ENCODE assay signal across 17 cellular contexts in the genomic region with DNA sequence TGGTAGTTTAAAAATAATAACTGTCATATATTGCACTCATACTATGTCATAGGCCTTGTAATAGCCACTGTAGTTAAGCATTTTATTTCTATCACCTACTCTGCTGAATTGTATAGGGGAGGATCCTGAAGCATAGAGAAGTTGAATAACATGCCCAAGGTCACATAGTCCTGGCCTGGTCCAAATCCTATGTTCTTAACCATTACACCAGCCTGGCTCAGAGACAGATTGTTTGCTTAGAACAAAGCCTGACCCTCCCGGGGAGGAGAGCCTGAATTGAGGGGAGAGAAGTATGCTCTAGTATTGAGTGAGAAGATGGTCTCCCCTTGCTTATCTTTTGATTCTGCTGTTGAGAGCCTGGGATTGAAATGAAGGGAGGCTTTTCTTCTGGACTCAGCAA. TPM values are rescaled to one million over a fixed set of nuclear protein-coding genes. Genes with fewer than 3 reads are reported as not detected.
A peak's percentile ranks its signal among the peaks of the same experiment; 100 is the strongest.
DNase-seq lines count a peak whose midpoint lies in the region; ATAC-seq and TF ChIP-seq lines count a peak whose summit lies in the region.
"Had no signal": no experiment of that assay in that cellular context is flagged by ENCODE, and none has a peak within 500 bp of the region (broad histone marks: within the 10 kb centered on the region; RNA-seq: fewer than 3 reads in every experiment).

No MANE protein-coding gene starts in this region.

- no peaks in the 10 kb centered on the region for H3K27me3 ChIP-seq in PC-3 (ENCODE audit: low read length)
- no peaks in the 10 kb centered on the region for H3K27me3 ChIP-seq in BE2C
- H3K27me3 ChIP-seq: uterus had no signal

- H3K79me2 ChIP-seq in PC-3 (ENCODE audit: low read length), result peaks cover 34% of the 10 kb centered on the region

- H3K36me3 Mint-ChIP-seq in stimulated activated naive CD8-positive, alpha-beta T cell treated with anti-CD3 and anti-CD28 coated beads, Interleukin-15, Interleukin-2, amounts not matched to agents 100 ng/mL and 50 ng/mL, for 24 hours (ENCODE audit: low read depth), result peaks cover 19% of the 10 kb centered on the region
- H3K36me3 Mint-ChIP-seq in dendritic cell treated with granulocyte-macrophage colony-stimulating factor and Interleukin-4, amounts not matched to agents 40 ng/mL and 50 ng/mL, for 4 days (ENCODE audit: low read depth), result peaks cover 48% of the 10 kb centered on the region

- H2AFZ ChIP-seq in PC-3 (ENCODE audit: low read length), result no peak overlapping the region

- H3K36me3 ChIP-seq in PC-3 (ENCODE audit: low read depth, low read length), result peaks cover 8% of the 10 kb centered on the region; the same call in 1 of the 2 replicates
- peaks cover 10% of the 10 kb centered on the region for H3K36me3 ChIP-seq in BE2C
- H3K36me3 ChIP-seq: uterus had no signal

- CTCF ChIA-PET in PC-3 (lab: Charles Lee), result no interaction called here

- POLR2A ChIA-PET in PC-3 (lab: Charles Lee; ENCODE audit: unreplicated experiment), result no interaction called here

- intact Hi-C loops in PC-3 (cut with micrococcal nuclease), result no loop called here
- intact Hi-C loops in dendritic cell treated with granulocyte-macrophage colony-stimulating factor and Interleukin-4, amounts not matched to agents 40 ng/mL and 50 ng/mL, for 4 days (cut with micrococcal nuclease), result no loop called here

- no peak overlapping the region for H3K9ac ChIP-seq in PC-3 (ENCODE audit: low read length)
- H3K9ac ChIP-seq: KMS-11 had no signal

- no peak for ATAC-seq in stimulated activated naive CD8-positive, alpha-beta T cell treated with anti-CD3 and anti-CD28 coated beads, Interleukin-15, Interleukin-2, amounts not matched to agents 100 U/mL and 50 U/mL, for 24 hours
- ATAC-seq in PC-3, result no peak
- no peak for ATAC-seq in stimulated activated naive CD8-positive, alpha-beta T cell treated with anti-CD3 and anti-CD28 coated beads, Interleukin-15, amount 100 ng/mL, for 72 hours
- ATAC-seq: effector memory CD8-positive, alpha-beta T cell; SK-N-SH treated with all-trans-retinoic acid at 6 μM for 48 hours had no signal

- H3K9me3 Mint-ChIP-seq in stimulated activated naive CD8-positive, alpha-beta T cell treated with anti-CD3 and anti-CD28 coated beads, Interleukin-15, Interleukin-2, amounts not matched to agents 100 ng/mL and 50 ng/mL, for 24 hours, result no peaks in the 10 kb centered on the region
- H3K9me3 Mint-ChIP-seq in dendritic cell treated with granulocyte-macrophage colony-stimulating factor and Interleukin-4, amounts not matched to agents 40 ng/mL and 50 ng/mL, for 4 days, result no peaks in the 10 kb centered on the region
- H3K9me3 Mint-ChIP-seq in stimulated activated naive CD8-positive, alpha-beta T cell treated with anti-CD3 and anti-CD28 coated beads, Interleukin-15, amount 100 ng/mL, for 72 hours, result no peaks in the 10 kb centered on the region
- H3K9me3 Mint-ChIP-seq: activated CD4-positive, alpha-beta memory T cell treated with anti-CD3 and anti-CD28 coated beads, Interleukin-2, amount 10 ng/mL, durations not matched to agents 7 days and 5 days; effector memory CD8-positive, alpha-beta T cell had no signal

- in situ Hi-C loops in KBM-7 (cut with MboI; ENCODE audit: low pct_unique_long_range_greater_than_20kb, low sequenced_read_pairs), result no loop called here

- peaks cover 32% of the 10 kb centered on the region for H3K4me1 Mint-ChIP-seq in stimulated activated naive CD8-positive, alpha-beta T cell treated with anti-CD3 and anti-CD28 coated beads, Interleukin-15, Interleukin-2, amounts not matched to agents 100 ng/mL and 50 ng/mL, for 24 hours (ENCODE audit: low read depth)
- H3K4me1 Mint-ChIP-seq in dendritic cell treated with granulocyte-macrophage colony-stimulating factor and Interleukin-4, amounts not matched to agents 40 ng/mL and 50 ng/mL, for 4 days (ENCODE audit: low read depth), result peaks cover 33% of the 10 kb centered on the region
- peaks cover 29% of the 10 kb centered on the region for H3K4me1 Mint-ChIP-seq in stimulated activated naive CD8-positive, alpha-beta T cell treated with anti-CD3 and anti-CD28 coated beads, Interleukin-15, amount 100 ng/mL, for 72 hours

- TF ChIP-seq CTCF in PC-3 (conservative IDR thresholded peaks at IDR 0.05; ENCODE audit: low read depth, low read length) (no peak), BE2C (IDR thresholded peaks at IDR 0.05; ENCODE audit: low read depth, low read length) (no peak)

- H3K9me2 ChIP-seq in PC-3 (replicated peaks; ENCODE audit: low read length), result no peaks in the 10 kb centered on the region

- peak overlapping the region; percentile 92 for H3K4me3 Mint-ChIP-seq in stimulated activated naive CD8-positive, alpha-beta T cell treated with anti-CD3 and anti-CD28 coated beads, Interleukin-15, Interleukin-2, amounts not matched to agents 100 ng/mL and 50 ng/mL, for 24 hours
- H3K4me3 Mint-ChIP-seq in dendritic cell treated with granulocyte-macrophage colony-stimulating factor and Interleukin-4, amounts not matched to agents 40 ng/mL and 50 ng/mL, for 4 days, result no peak overlapping the region
- H3K4me3 Mint-ChIP-seq in stimulated activated naive CD8-positive, alpha-beta T cell treated with anti-CD3 and anti-CD28 coated beads, Interleukin-15, amount 100 ng/mL, for 72 hours, result peak overlapping the region; percentile 45 to 98
- H3K4me3 Mint-ChIP-seq: activated CD4-positive, alpha-beta memory T cell treated with anti-CD3 and anti-CD28 coated beads, Interleukin-2, amount 10 ng/mL, durations not matched to agents 7 days and 5 days had no signal

- no peak overlapping the region for H3K4me3 ChIP-seq in PC-3 (ENCODE audit: low read length)
- no peak overlapping the region for H3K4me3 ChIP-seq in BE2C (ENCODE audit: low read depth, low read length)
- H3K4me3 ChIP-seq: uterus had no signal

- peaks cover 10% of the 10 kb centered on the region for H3K4me1 ChIP-seq in PC-3 (ENCODE audit: insufficient read depth, low read length)
- no peaks in the 10 kb centered on the region for H3K4me1 ChIP-seq in BE2C
- H3K4me1 ChIP-seq: uterus had no signal

- H3F3A ChIP-seq in PC-3 (ENCODE audit: low read length, unreplicated experiment), result no peaks in the 10 kb centered on the region

- no TSS peak for BruUV-seq in PC-3 (replicated peaks; lab: Mats Ljungman, UMichigan)

- H3K4me2 ChIP-seq in PC-3 (ENCODE audit: low read length), result peak overlapping the region; percentile 89

- no peaks in the 10 kb centered on the region for H4K20me1 ChIP-seq in PC-3 (ENCODE audit: low read length)

- H3K9me3 ChIP-seq in PC-3 (ENCODE audit: low read length) (no peaks in the 10 kb centered on the region), BE2C (no peaks in the 10 kb centered on the region)
- H3K9me3 ChIP-seq: uterus had no signal

- no peak overlapping the region for H3K27ac ChIP-seq in PC-3 (ENCODE audit: low read length)
- H3K27ac ChIP-seq: KMS-11, uterus had no signal

- no peak for DNase-seq in stimulated activated naive CD8-positive, alpha-beta T cell treated with anti-CD3 and anti-CD28 coated beads, Interleukin-15, Interleukin-2, amounts not matched to agents 100 U/mL and 50 U/mL, for 24 hours
- DNase-seq in PC-3 (no peak), KBM-7 (no peak), NCI-H187 (lab: John Stamatoyannopoulos, UW) (no peak), BE2C (no peak)
- no peak for DNase-seq in stimulated activated naive CD8-positive, alpha-beta T cell treated with anti-CD3 and anti-CD28 coated beads, Interleukin-15, amount 100 ng/mL, for 72 hours
- DNase-seq: activated CD4-positive, alpha-beta memory T cell treated with anti-CD3 and anti-CD28 coated beads, Interleukin-2, amount 10 ng/mL, durations not matched to agents 7 days and 5 days; amygdala; COR-L47; effector memory CD8-positive, alpha-beta T cell; NCI-H1105 treated with DMSO at 0.1 percent for 48 hours; NCI-H2171 treated with DMSO at 0.1 percent for 48 hours; uterus had no signal

- no peaks in the 10 kb centered on the region for H3K27me3 Mint-ChIP-seq in stimulated activated naive CD8-positive, alpha-beta T cell treated with anti-CD3 and anti-CD28 coated beads, Interleukin-15, Interleukin-2, amounts not matched to agents 100 ng/mL and 50 ng/mL, for 24 hours
- H3K27me3 Mint-ChIP-seq in dendritic cell treated with granulocyte-macrophage colony-stimulating factor and Interleukin-4, amounts not matched to agents 40 ng/mL and 50 ng/mL, for 4 days, result no peaks in the 10 kb centered on the region
- no peaks in the 10 kb centered on the region for H3K27me3 Mint-ChIP-seq in stimulated activated naive CD8-positive, alpha-beta T cell treated with anti-CD3 and anti-CD28 coated beads, Interleukin-15, amount 100 ng/mL, for 72 hours
- H3K27me3 Mint-ChIP-seq: activated CD4-positive, alpha-beta memory T cell treated with anti-CD3 and anti-CD28 coated beads, Interleukin-2, amount 10 ng/mL, durations not matched to agents 7 days and 5 days; effector memory CD8-positive, alpha-beta T cell had no signal

- no peak overlapping the region for H3K27ac Mint-ChIP-seq in stimulated activated naive CD8-positive, alpha-beta T cell treated with anti-CD3 and anti-CD28 coated beads, Interleukin-15, Interleukin-2, amounts not matched to agents 100 ng/mL and 50 ng/mL, for 24 hours
- peak overlapping the region; percentile 93 for H3K27ac Mint-ChIP-seq in dendritic cell treated with granulocyte-macrophage colony-stimulating factor and Interleukin-4, amounts not matched to agents 40 ng/mL and 50 ng/mL, for 4 days
- no peak overlapping the region for H3K27ac Mint-ChIP-seq in stimulated activated naive CD8-positive, alpha-beta T cell treated with anti-CD3 and anti-CD28 coated beads, Interleukin-15, amount 100 ng/mL, for 72 hours
- H3K27ac Mint-ChIP-seq: activated CD4-positive, alpha-beta memory T cell treated with anti-CD3 and anti-CD28 coated beads, Interleukin-2, amount 10 ng/mL, durations not matched to agents 7 days and 5 days had no signal

RNA-seq across cellular contexts. Expression of gene NEU3, which starts 2.2 kb away (rescaled TPM):
- 15.7 and 16.1 TPM in 2 replicates for total RNA-seq in PC-3 (2014; rRNA removed)
- polyA plus RNA-seq in BE2C (2012; ENCODE audit: insufficient read depth, insufficient read length, low read depth), result 13.6 TPM

RNA-seq across cellular contexts. Expression of gene SPCS2, which starts 41.9 kb away (rescaled TPM):
- total RNA-seq in PC-3 (2014; rRNA removed), result 129 and 142 TPM in 2 replicates
- 727 TPM for polyA plus RNA-seq in BE2C (2012; ENCODE audit: insufficient read depth, insufficient read length, low read depth)

RNA-seq across cellular contexts. Expression of gene XRRA1, which starts 42.0 kb away (rescaled TPM):
- total RNA-seq in PC-3 (2014; rRNA removed), result 18.1 and 23.5 TPM in 2 replicates
- 16.1 TPM for polyA plus RNA-seq in BE2C (2012; ENCODE audit: insufficient read depth, insufficient read length, low read depth)
